ENCODE assay signal across 11 cellular contexts in the genomic region with DNA sequence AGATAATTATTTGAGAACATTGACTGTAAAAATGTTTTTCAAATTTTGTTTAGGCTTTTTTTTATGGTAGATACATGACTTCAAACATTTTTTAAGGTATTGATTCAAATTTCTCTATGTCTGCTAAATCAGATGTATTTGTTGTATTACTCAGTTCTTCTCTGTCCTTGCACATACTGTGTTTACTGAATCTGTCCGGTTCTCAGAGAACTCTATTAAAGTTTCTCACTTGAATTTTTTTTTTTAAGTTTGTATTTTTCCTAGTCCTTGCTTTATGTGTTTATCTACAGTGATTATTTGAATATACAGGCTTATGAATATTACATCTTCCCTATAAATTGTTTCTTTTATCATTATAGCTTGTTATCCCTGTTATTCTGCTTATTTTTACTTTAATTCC. TPM values are rescaled to one million over a fixed set of nuclear protein-coding genes. Genes with fewer than 3 reads are reported as not detected.
A peak's percentile ranks its signal among the peaks of the same experiment; 100 is the strongest.
DNase-seq lines count a peak whose midpoint lies in the region; ATAC-seq and TF ChIP-seq lines count a peak whose summit lies in the region.
"Had no signal": no experiment of that assay in that cellular context is flagged by ENCODE, and none has a peak within 500 bp of the region (broad histone marks: within the 10 kb centered on the region; RNA-seq: fewer than 3 reads in every experiment).

No MANE protein-coding gene starts in this region.

- CTCF ChIA-PET in CD8-positive, alpha-beta memory T cell (lab: Charles Lee), result interaction anchor here (0.8 kb wide), 1 partner anchor 243 kb away, joined by 3 read pairs; no protein-coding TSS in a partner anchor

- peaks cover 68 to 85% (median 78%) of the 10 kb centered on the region in 3 donors for H3K4me1 Mint-ChIP-seq in CD8-positive, alpha-beta memory T cell
- peaks cover 60% of the 10 kb centered on the region for H3K4me1 Mint-ChIP-seq in neural crest cell

- H2AFZ ChIP-seq in Karpas-422 (ENCODE audit: low read length), result no peak overlapping the region

- H3K4me3 ChIP-seq in CD8-positive, alpha-beta memory T cell (ENCODE audit: low read length), result no peak overlapping the region
- H3K4me3 ChIP-seq in Karpas-422 (ENCODE audit: low read length) (peak overlapping the region; percentile 14; the same call in 1 of the 2 replicates), body of pancreas (no peak overlapping the region)

- intact Hi-C loops in body of pancreas (cut with DNase I), result no loop called here

- peaks cover 92% of the 10 kb centered on the region for H3K79me2 ChIP-seq in Karpas-422 (ENCODE audit: low read length)

- no peak overlapping the region for H3K9ac ChIP-seq in Karpas-422 (ENCODE audit: low read length)

- peak overlapping the region in 6 of 7 donors; percentile 21 to 82 (median 58) for H3K4me3 Mint-ChIP-seq in CD8-positive, alpha-beta memory T cell
- H3K4me3 Mint-ChIP-seq in neural crest cell, result peak overlapping the region; percentile 38

- peak overlapping the region; percentile 3 to 90 (median 58) for H3K27ac Mint-ChIP-seq in CD8-positive, alpha-beta memory T cell
- H3K27ac Mint-ChIP-seq in neural crest cell (ENCODE audit: unreplicated experiment), result no peak overlapping the region

- H3K27ac ChIP-seq in CD8-positive, alpha-beta memory T cell (ENCODE audit: low read depth, low read length), result no peak overlapping the region
- H3K27ac ChIP-seq in Karpas-422 (ENCODE audit: low read length), result peak overlapping the region; percentile 98
- peak overlapping the region in 3 of 4 donors; percentile 53 to 99 (median 54) for H3K27ac ChIP-seq in body of pancreas

- TF ChIP-seq POLR2A in body of pancreas (IDR thresholded peaks at IDR 0.05), result no peak

- no peaks in the 10 kb centered on the region for H3K27me3 ChIP-seq in CD8-positive, alpha-beta memory T cell (ENCODE audit: insufficient read depth, low read length, poor library complexity, severe bottlenecking)
- no peaks in the 10 kb centered on the region for H3K27me3 ChIP-seq in Karpas-422 (ENCODE audit: low read length)
- no peaks in the 10 kb centered on the region for H3K27me3 ChIP-seq in body of pancreas

- H3K9me2 ChIP-seq in Karpas-422 (replicated peaks; ENCODE audit: insufficient read depth, low read length), result no peaks in the 10 kb centered on the region

- peak; percentile 51 for ATAC-seq in body of pancreas
- ATAC-seq: sciatic nerve had no signal

- no peak for TF ChIP-seq CTCF in body of pancreas (IDR thresholded peaks at IDR 0.05)
- no peak for TF ChIP-seq CTCF in neural crest cell (conservative IDR thresholded peaks at IDR 0.05)

- H3K36me3 ChIP-seq in CD8-positive, alpha-beta memory T cell (ENCODE audit: insufficient read depth, low read length), result no peaks in the 10 kb centered on the region
- H3K36me3 ChIP-seq in Karpas-422 (ENCODE audit: insufficient read depth, low read length), result peaks cover 27% of the 10 kb centered on the region
- H3K36me3 ChIP-seq in body of pancreas (replicated peaks in 1 of 2; ENCODE audit: insufficient read depth in 1 of 2, low read depth in 2 of 2), result no peaks in the 10 kb centered on the region

- peaks cover 48% of the 10 kb centered on the region for H3K4me1 ChIP-seq in CD8-positive, alpha-beta memory T cell (ENCODE audit: insufficient read depth, low read length)
- H3K4me1 ChIP-seq in Karpas-422 (ENCODE audit: low read length) (peaks cover 90% of the 10 kb centered on the region), body of pancreas (peaks cover 71% of the 10 kb centered on the region)

- DNase-seq in CD8-positive, alpha-beta memory T cell, result no peak
- DNase-seq in Karpas-422, result no peak
- no peak for DNase-seq in body of pancreas
- no peak for DNase-seq in neural crest cell (ENCODE audit: low read depth, low spot score)
- DNase-seq in HT-29 (ENCODE audit: low spot score), result no peak
- no peak for DNase-seq in NCI-H526 treated with DMSO at 0.1 percent for 48 hours (lab: John Stamatoyannopoulos, UW)
- no peak for DNase-seq in stimulated activated CD4-positive, alpha-beta T cell treated with anti-CD3 and anti-CD28 coated beads, Interleukin-4, amount 100 ng/mL, for 1 hour
- DNase-seq: anterior cingulate cortex; effector CD4-positive, alpha-beta T cell; NCI-H510A had no signal

- peak overlapping the region; percentile 97 for H3K4me2 ChIP-seq in Karpas-422 (ENCODE audit: low read depth, low read length, poor library complexity, severe bottlenecking)

- peaks cover 57% of the 10 kb centered on the region for H4K20me1 ChIP-seq in Karpas-422 (ENCODE audit: insufficient read depth, low read depth, low read length)

- H3K9me3 Mint-ChIP-seq in CD8-positive, alpha-beta memory T cell, result no peaks in the 10 kb centered on the region
- H3K9me3 Mint-ChIP-seq in neural crest cell, result no peaks in the 10 kb centered on the region

- H3K36me3 Mint-ChIP-seq in CD8-positive, alpha-beta memory T cell, result peaks cover 0 to 69% (median 7%) of the 10 kb centered on the region in 3 donors
- H3K36me3 Mint-ChIP-seq in neural crest cell (ENCODE audit: low read depth), result peaks cover 7% of the 10 kb centered on the region

- H3K27me3 Mint-ChIP-seq in CD8-positive, alpha-beta memory T cell, result no peaks in the 10 kb centered on the region
- H3K27me3 Mint-ChIP-seq in neural crest cell (ENCODE audit: low read depth), result no peaks in the 10 kb centered on the region

- WGBS in body of pancreas, 2 donors, result 15 to 24% methylated on average over 1 of the region's 1 CpG

- H3K9me3 ChIP-seq in CD8-positive, alpha-beta memory T cell (ENCODE audit: low read length), result no peaks in the 10 kb centered on the region
- H3K9me3 ChIP-seq in Karpas-422 (ENCODE audit: low read length) (no peaks in the 10 kb centered on the region), body of pancreas (no peaks in the 10 kb centered on the region)

- POLR2A ChIA-PET in CD8-positive, alpha-beta memory T cell (lab: Charles Lee), result no interaction called here

RNA-seq across cellular contexts. Expression of gene SEPTIN2, which starts 5.3 kb away (rescaled TPM):
- total RNA-seq in CD8-positive, alpha-beta memory T cell, result 100 to 1,000 TPM; 301 to 319 TPM
- 187 TPM for polyA plus RNA-seq in CD8-positive, alpha-beta memory T cell
- total RNA-seq in Karpas-422 (2014; rRNA removed; shearing (Covaris generic); ENCODE audit: low replicate concordance), result 208 and 281 TPM in 2 replicates
- total RNA-seq in body of pancreas (100 to 1,000 TPM; 226 to 271 TPM), neural crest cell (466 and 490 TPM in 2 replicates)
- 139 and 164 TPM in 2 replicates for total RNA-seq in HT-29 (2014; rRNA removed; shearing (Covaris generic))

RNA-seq across cellular contexts. Expression of gene HDLBP, which starts 5.6 kb away (rescaled TPM):
- 100 to 1,000 TPM; 307 to 313 TPM for total RNA-seq in CD8-positive, alpha-beta memory T cell
- polyA plus RNA-seq in CD8-positive, alpha-beta memory T cell, result 70.0 TPM
- total RNA-seq in Karpas-422 (2014; rRNA removed; shearing (Covaris generic); ENCODE audit: low replicate concordance), result 141 and 167 TPM in 2 replicates
- 100 to 1,000 TPM; 501 to 612 TPM for total RNA-seq in body of pancreas
- total RNA-seq in neural crest cell, result 320 and 333 TPM in 2 replicates
- total RNA-seq in HT-29 (2014; rRNA removed; shearing (Covaris generic)), result 461 and 493 TPM in 2 replicates

RNA-seq across cellular contexts. Expression of gene FARP2, which starts 35.1 kb away (rescaled TPM):
- total RNA-seq in CD8-positive, alpha-beta memory T cell, result 10 to 100 TPM; 32.8 to 36.0 TPM
- 10.4 TPM for polyA plus RNA-seq in CD8-positive, alpha-beta memory T cell
- total RNA-seq in Karpas-422 (2014; rRNA removed; shearing (Covaris generic); ENCODE audit: low replicate concordance), result 30.5 and 40.0 TPM in 2 replicates
- total RNA-seq in body of pancreas (10 to 100 TPM; 30.1 to 44.2 TPM), neural crest cell (34.4 and 36.1 TPM in 2 replicates)
- 53.7 and 54.1 TPM in 2 replicates for total RNA-seq in HT-29 (2014; rRNA removed; shearing (Covaris generic))
